25 cellular contexts compared by ENCODE assay signal in genomic region chr6:35220711-35221110, GRCh38. TPM values are rescaled to one million over a fixed set of nuclear protein-coding genes. Genes with fewer than 3 reads are reported as not detected.
"Had no signal": no experiment of that assay in that cellular context is flagged by ENCODE, and none has a peak within 500 bp of the region (broad histone marks: within the 10 kb centered on the region; RNA-seq: fewer than 3 reads in every experiment).

No MANE protein-coding gene starts in this region.

- DNase-seq: activated B cell treated with CpG ODN at 0.5 μM for 24 hours; activated CD4-positive, alpha-beta T cell treated with anti-CD3 and anti-CD28 coated beads for 1 hour; activated CD4-positive, alpha-beta T cell treated with anti-CD3 and anti-CD28 coated beads, Interleukin-2, amount 10 ng/mL, durations not matched to agents 24 days and 14 days; activated CD4-positive, alpha-beta T cell treated with anti-CD3 and anti-CD28 coated beads, Interleukin-2, amount 50 U/mL, for 48 hours; activated CD8-positive, alpha-beta memory T cell treated with anti-CD3 and anti-CD28 coated beads, Interleukin-2, amount 10 ng/mL, durations not matched to agents 7 days and 5 days; activated effector memory CD4-positive, alpha-beta T cell treated with Interleukin-2 at 50 U/mL for 16 hours; activated naive CD4-positive, alpha-beta T cell; activated T-cell treated with anti-CD3 and anti-CD28 coated beads, Interleukin-2, amount 50 U/mL, for 24 hours; aorta; body of pancreas; MG63; MV-4-11; NCI-H1436; NCI-H1694 treated with DMSO at 0.1 percent for 48 hours; NCI-H510A; NCI-H526 treated with DMSO at 0.1 percent for 48 hours; PC-9; T-cell; T-helper 2 cell; T1000 had no signal

- H3K4me3 Mint-ChIP-seq: activated B cell treated with CpG ODN at 0.5 μM for 24 hours; activated CD4-positive, alpha-beta T cell treated with anti-CD3 and anti-CD28 coated beads, Interleukin-2, amount 10 ng/mL, durations not matched to agents 24 days and 14 days; activated CD8-positive, alpha-beta memory T cell treated with anti-CD3 and anti-CD28 coated beads, Interleukin-2, amount 10 ng/mL, durations not matched to agents 7 days and 5 days; activated naive CD4-positive, alpha-beta T cell treated with anti-CD3 and anti-CD28 coated beads, Interleukin-2, amount 50 U/mL, for 24 hours; activated T-cell treated with anti-CD3 and anti-CD28 coated beads, Interleukin-2, amount 50 U/mL, for 24 hours; activated T-helper 1 cell treated with anti-CD3 and anti-CD28 coated beads, Interleukin-12 subunit alpha, Interleukin-12 subunit beta, Interleukin-2, Interleukin-4 antibody, amounts not matched to agents 30 ng/mL and 10 ng/mL and 1 ng/mL, durations not matched to agents 14 hours and 24 hours and 36 hours; T-cell had no signal

- H3K4me1 ChIP-seq: body of pancreas had no signal

- H3K27ac Mint-ChIP-seq: activated B cell treated with CpG ODN at 0.5 μM for 24 hours; activated CD4-positive, alpha-beta T cell treated with anti-CD3 and anti-CD28 coated beads, Interleukin-2, amount 10 ng/mL, durations not matched to agents 24 days and 14 days; activated CD8-positive, alpha-beta memory T cell treated with anti-CD3 and anti-CD28 coated beads, Interleukin-2, amount 10 ng/mL, durations not matched to agents 7 days and 5 days; activated naive CD4-positive, alpha-beta T cell treated with anti-CD3 and anti-CD28 coated beads, Interleukin-2, amount 50 U/mL, for 24 hours; activated T-cell treated with anti-CD3 and anti-CD28 coated beads, Interleukin-2, amount 50 U/mL, for 24 hours; activated T-helper 1 cell treated with anti-CD3 and anti-CD28 coated beads, Interleukin-12 subunit alpha, Interleukin-12 subunit beta, Interleukin-2, Interleukin-4 antibody, amounts not matched to agents 30 ng/mL and 10 ng/mL and 1 ng/mL, durations not matched to agents 14 hours and 24 hours and 36 hours; T-cell had no signal

- H3K4me3 ChIP-seq: body of pancreas, MG63, PC-9, SK-N-MC had no signal

- H3K27me3 ChIP-seq: body of pancreas, MG63 had no signal

- H3K36me3 Mint-ChIP-seq: activated CD8-positive, alpha-beta memory T cell treated with anti-CD3 and anti-CD28 coated beads, Interleukin-2, amount 10 ng/mL, durations not matched to agents 7 days and 5 days; activated naive CD4-positive, alpha-beta T cell treated with anti-CD3 and anti-CD28 coated beads, Interleukin-2, amount 50 U/mL, for 24 hours had no signal

- H3K9me3 ChIP-seq: body of pancreas, MG63 had no signal

- H3K9me3 Mint-ChIP-seq: activated B cell treated with CpG ODN at 0.5 μM for 24 hours; activated CD4-positive, alpha-beta T cell treated with anti-CD3 and anti-CD28 coated beads, Interleukin-2, amount 10 ng/mL, durations not matched to agents 24 days and 14 days; activated naive CD4-positive, alpha-beta T cell treated with anti-CD3 and anti-CD28 coated beads, Interleukin-2, amount 50 U/mL, for 24 hours; activated T-cell treated with anti-CD3 and anti-CD28 coated beads, Interleukin-2, amount 50 U/mL, for 24 hours; activated T-helper 1 cell treated with anti-CD3 and anti-CD28 coated beads, Interleukin-12 subunit alpha, Interleukin-12 subunit beta, Interleukin-2, Interleukin-4 antibody, amounts not matched to agents 30 ng/mL and 10 ng/mL and 1 ng/mL, durations not matched to agents 14 hours and 24 hours and 36 hours; T-cell had no signal

- H3K36me3 ChIP-seq: MG63 had no signal

- H3K4me1 Mint-ChIP-seq: activated B cell treated with CpG ODN at 0.5 μM for 24 hours; activated CD4-positive, alpha-beta T cell treated with anti-CD3 and anti-CD28 coated beads, Interleukin-2, amount 10 ng/mL, durations not matched to agents 24 days and 14 days; activated CD8-positive, alpha-beta memory T cell treated with anti-CD3 and anti-CD28 coated beads, Interleukin-2, amount 10 ng/mL, durations not matched to agents 7 days and 5 days; activated naive CD4-positive, alpha-beta T cell treated with anti-CD3 and anti-CD28 coated beads, Interleukin-2, amount 50 U/mL, for 24 hours; T-cell had no signal

- ATAC-seq: activated CD8-positive, alpha-beta memory T cell treated with anti-CD3 and anti-CD28 coated beads, Interleukin-2, amount 10 ng/mL, durations not matched to agents 7 days and 5 days; body of pancreas; T-cell had no signal

- H3K27ac ChIP-seq: body of pancreas, KMS-11, PC-9, SK-N-MC had no signal

RNA-seq across cellular contexts. Expression of gene SCUBE3, which starts 7.0 kb away (rescaled TPM):
- total RNA-seq: activated B cell treated with CpG ODN at 0.5 μM for 24 hours; activated T-helper 1 cell treated with anti-CD3 and anti-CD28 coated beads, Interleukin-12 subunit alpha, Interleukin-12 subunit beta, Interleukin-2, Interleukin-4 antibody, amounts not matched to agents 30 ng/mL and 10 ng/mL and 1 ng/mL, durations not matched to agents 14 hours and 24 hours and 36 hours; bronchial epithelial cell had no signal
